10 cellular contexts compared by ENCODE assay signal in the genomic region with DNA sequence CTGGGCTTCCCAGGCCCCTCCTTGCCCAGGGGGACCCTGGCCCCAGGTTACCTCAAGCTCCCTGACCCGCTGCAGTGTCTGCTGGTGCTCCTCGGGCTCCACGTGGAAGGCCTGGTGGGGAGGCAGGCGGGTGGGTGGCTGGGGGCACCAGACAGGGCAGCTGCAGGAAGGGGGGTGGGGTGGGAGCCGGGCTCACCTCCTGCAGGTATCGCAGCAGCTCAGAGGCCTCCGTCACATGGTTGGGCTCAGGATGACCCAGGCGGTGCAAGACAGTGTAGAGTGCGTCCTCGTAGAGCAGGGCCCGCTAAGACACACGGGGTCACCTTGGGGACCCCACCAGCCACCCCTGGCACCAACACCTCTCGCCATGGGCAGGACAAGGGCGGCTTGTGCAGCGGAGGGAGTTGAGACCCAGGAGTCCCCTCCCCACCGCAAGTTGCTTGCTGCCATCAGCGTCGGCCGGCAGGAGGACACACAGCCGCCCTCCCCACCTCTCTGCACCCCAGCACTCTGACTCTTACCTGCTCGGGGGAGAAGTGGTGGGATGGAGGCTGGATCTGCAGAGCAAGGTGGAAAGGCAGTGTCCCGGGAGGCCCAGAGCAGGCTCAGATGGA. TPM values are rescaled to one million over a fixed set of nuclear protein-coding genes. Genes with fewer than 3 reads are reported as not detected.
A peak's percentile ranks its signal among the peaks of the same experiment; 100 is the strongest.
DNase-seq lines count a peak whose midpoint lies in the region; ATAC-seq and TF ChIP-seq lines count a peak whose summit lies in the region.
"Had no signal": no experiment of that assay in that cellular context is flagged by ENCODE, and none has a peak within 500 bp of the region (broad histone marks: within the 10 kb centered on the region; RNA-seq: fewer than 3 reads in every experiment).

No MANE protein-coding gene starts in this region.

- WGBS in esophagus, 2 donors = 75 to 78% methylated on average over 22 of the region's 22 CpGs
- 80 to 89% methylated on average over 18 to 21 of the region's 22 CpGs for WGBS in lower leg skin, 2 donors

- TF ChIP-seq POLR2A in lower leg skin (IDR thresholded peaks at IDR 0.05) = no peak

- H3K4me3 Mint-ChIP-seq in stimulated activated memory B cell treated with anti-CD40 and anti-IgM and Interleukin-4, amounts not matched to agents 10 μg/mL and 1 μg/mL and 100 μg/mL, for 72 hours = peak overlapping the region; percentile 96

- ATAC-seq in stimulated activated memory B cell treated with anti-CD40 and anti-IgM and Interleukin-4, amounts not matched to agents 10 μg/mL and 1 μg/mL and 100 μg/mL, for 72 hours = peak; percentile 0
- ATAC-seq in GM18873 (IDR thresholded peaks at IDR 0.05; ENCODE audit: low FRiP score, unreplicated experiment) = no peak

- peaks cover 40% of the 10 kb centered on the region for H3K36me3 Mint-ChIP-seq in stimulated activated memory B cell treated with anti-CD40 and anti-IgM and Interleukin-4, amounts not matched to agents 10 μg/mL and 1 μg/mL and 100 μg/mL, for 72 hours

- no peaks in the 10 kb centered on the region for H3K9me3 Mint-ChIP-seq in stimulated activated memory B cell treated with anti-CD40 and anti-IgM and Interleukin-4, amounts not matched to agents 10 μg/mL and 1 μg/mL and 100 μg/mL, for 72 hours

- H3K36me3 ChIP-seq in esophagus (ENCODE audit: control insufficient read depth in 2 of 2, insufficient read depth in 2 of 2, low read length in 1 of 2) = peaks cover 10 to 29% of the 10 kb centered on the region in 2 donors

- peaks cover 32% of the 10 kb centered on the region for H3K4me1 Mint-ChIP-seq in stimulated activated memory B cell treated with anti-CD40 and anti-IgM and Interleukin-4, amounts not matched to agents 10 μg/mL and 1 μg/mL and 100 μg/mL, for 72 hours

- DNase-seq in NK-92 treated with Interleukin-12 subunit alpha and Interleukin-12 subunit beta, amount 100 ng/mL, for 24 hours (lab: John Stamatoyannopoulos, UW) = peak; percentile 13
- no peak for DNase-seq in NK-92 (lab: John Stamatoyannopoulos, UW; ENCODE audit: unreplicated experiment)
- peak; percentile 25 for DNase-seq in activated CD4-positive, alpha-beta T cell treated with anti-CD3 and anti-CD28 coated beads, Interleukin-2, amount 50 U/mL, for 1 hour
- no peak for DNase-seq in lower leg skin (ENCODE audit: low spot score in 2 of 2)
- no peak for DNase-seq in DMS53 (lab: John Stamatoyannopoulos, UW)
- DNase-seq: NCI-H1436 treated with DMSO at 0.1 percent for 48 hours had no signal

- H3K27ac Mint-ChIP-seq in stimulated activated memory B cell treated with anti-CD40 and anti-IgM and Interleukin-4, amounts not matched to agents 10 μg/mL and 1 μg/mL and 100 μg/mL, for 72 hours = peak overlapping the region; percentile 91

- H3K27me3 ChIP-seq in esophagus (ENCODE audit: control insufficient read depth in 1 of 2, insufficient read depth in 2 of 2, low read length in 2 of 2) = no peaks in the 10 kb centered on the region

- no peaks in the 10 kb centered on the region for H3K27me3 Mint-ChIP-seq in stimulated activated memory B cell treated with anti-CD40 and anti-IgM and Interleukin-4, amounts not matched to agents 10 μg/mL and 1 μg/mL and 100 μg/mL, for 72 hours

- peak overlapping the region; percentile 40 to 48 for H3K4me3 ChIP-seq in esophagus (ENCODE audit: low read depth in 1 of 2, low read length in 2 of 2)
- H3K4me3 ChIP-seq in lower leg skin (ENCODE audit: low read depth, poor library complexity, severe bottlenecking) = no peak overlapping the region

- intact Hi-C loops in lower leg skin (cut with DNase I; ENCODE audit: low total_unique reads) = loop anchor here (10.0 kb wide), 1 partner anchor 68 kb away; a partner anchor contains a TSS

- no peaks in the 10 kb centered on the region for H3K9me3 ChIP-seq in esophagus (ENCODE audit: control insufficient read depth in 2 of 2, insufficient read depth in 1 of 2, low read depth in 1 of 2, low read length in 1 of 2)

- TF ChIP-seq CTCF in lower leg skin (IDR thresholded peaks at IDR 0.05) = no peak

- peak overlapping the region; percentile 93 to 96 for H3K27ac ChIP-seq in esophagus (ENCODE audit: low read depth in 2 of 2, low read length in 1 of 2)
- H3K27ac ChIP-seq: 22Rv1 had no signal

- peaks cover 0 to 35% of the 10 kb centered on the region in 2 donors for H3K4me1 ChIP-seq in esophagus (ENCODE audit: control insufficient read depth in 2 of 2, insufficient read depth in 2 of 2, low read length in 1 of 2)

RNA-seq across cellular contexts. Expression of a gene that starts 1.1 kb away (rescaled TPM):
- polyA plus RNA-seq in esophagus = 10 to 100 TPM; 21.0 to 22.4 TPM
- 1 to 10 TPM; 5.0 to 9.1 (median 7.6) TPM for total RNA-seq in lower leg skin

RNA-seq across cellular contexts. Expression of a gene that starts 12.1 kb away (rescaled TPM):
- polyA plus RNA-seq in esophagus = 10 to 100 TPM; 65.1 to 65.9 TPM
- total RNA-seq in lower leg skin = 100 to 1,000 TPM in 2 of 4 donors, 10 to 100 TPM in 2; 74.2 to 149 (median 93.8) TPM

RNA-seq across cellular contexts. Expression of a gene that starts 35.3 kb away (rescaled TPM):
- 10 to 100 TPM; 20.4 to 21.7 TPM for polyA plus RNA-seq in esophagus
- 10 to 100 TPM; 33.2 to 62.5 (median 41.5) TPM for total RNA-seq in lower leg skin

RNA-seq across cellular contexts. Expression of a gene that starts 53.7 kb away (rescaled TPM):
- 10 to 100 TPM in 1 of 2 donors, 1 to 10 TPM in 1; 9.8 to 19.8 TPM for polyA plus RNA-seq in esophagus
- total RNA-seq in lower leg skin = 10 to 100 TPM; 23.1 to 36.3 (median 32.2) TPM

RNA-seq across cellular contexts. Expression of a gene that starts 58.5 kb away (rescaled TPM):
- 10 to 100 TPM; 18.2 to 26.3 TPM for polyA plus RNA-seq in esophagus
- total RNA-seq in lower leg skin = 10 to 100 TPM; 26.5 to 42.5 (median 31.9) TPM

Comparison
In these comparisons a context has a peak if more than half of its experiments do, and no peak if none do; other contexts are left out.
1. DNase-seq: peak in NK-92 treated with Interleukin-12 subunit alpha and Interleukin-12 subunit beta, amount 100 ng/mL, for 24 hours (single experiment) and activated CD4-positive, alpha-beta T cell treated with anti-CD3 and anti-CD28 coated beads, Interleukin-2, amount 50 U/mL, for 1 hour (single experiment); none in NK-92 (single experiment), lower leg skin (0 of 2) and DMS53 (single experiment).